ENCODE assay signal across 30 cellular contexts in the genomic region with DNA sequence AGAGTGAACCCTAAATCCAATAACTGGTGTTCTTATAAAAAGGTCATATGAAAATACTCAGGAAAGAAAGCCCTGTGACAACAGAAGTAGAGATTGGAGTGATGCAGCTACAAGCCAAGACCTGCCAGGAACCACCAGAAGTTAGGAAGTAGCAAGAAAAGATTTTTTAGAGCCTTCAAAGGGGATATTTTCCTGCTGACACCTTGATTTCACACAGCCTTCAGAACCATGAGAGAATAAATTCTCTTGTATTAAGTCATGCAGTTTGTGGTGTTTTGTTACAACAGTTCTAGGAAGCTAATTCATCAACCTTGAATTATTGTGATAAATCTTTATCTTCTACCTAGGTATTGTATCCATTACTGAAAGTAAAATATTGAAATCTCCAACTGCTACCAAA.
"Had no signal": no experiment of that assay in that cellular context is flagged by ENCODE, and none has a peak within 500 bp of the region (broad histone marks: within the 10 kb centered on the region; RNA-seq: fewer than 3 reads in every experiment).

No MANE protein-coding gene starts in this region.

- DNase-seq: hypothalamus; immature natural killer cell; left ventricle myocardium inferior; naive thymus-derived CD8-positive, alpha-beta T cell; nucleus accumbens; pancreas; posterior cingulate gyrus; retina; right cardiac atrium; stimulated activated CD4-positive, alpha-beta T cell treated with anti-CD3 and anti-CD28 coated beads, Interleukin-12 subunit alpha, Interleukin-12 subunit beta, amount 100 ng/mL, for 4 hours; stimulated activated CD4-positive, alpha-beta T cell treated with anti-CD3 and anti-CD28 coated beads, Interleukin-15, amount 100 ng/mL, for 24 hours; stimulated activated CD4-positive, alpha-beta T cell treated with anti-CD3 and anti-CD28 coated beads, Interleukin-2, amount 100 ng/mL, for 24 hours; stimulated activated CD4-positive, alpha-beta T cell treated with anti-CD3 and anti-CD28 coated beads, Interleukin-4, amount 100 ng/mL, for 1 hour; stimulated activated naive B cell treated with anti-CD40 and anti-IgM and Interleukin-4, amounts not matched to agents 10 μg/mL and 1 μg/mL and 100 μg/mL, for 72 hours; stimulated activated naive CD8-positive, alpha-beta T cell treated with anti-CD3 and anti-CD28 coated beads, Interleukin-15, Interleukin-2, amounts not matched to agents 100 U/mL and 50 U/mL, for 24 hours; stomach; tibial artery; trophoblast cell; upper lobe of right lung had no signal

- H3K4me3 Mint-ChIP-seq: immature natural killer cell; memory B cell; naive thymus-derived CD8-positive, alpha-beta T cell; nephron; neural crest cell; stimulated activated naive B cell treated with anti-CD40 and anti-IgM and Interleukin-4, amounts not matched to agents 10 μg/mL and 1 μg/mL and 100 μg/mL, for 72 hours had no signal

- H3K9me3 ChIP-seq: pancreas, prostate gland, stomach, suprapubic skin, thoracic aorta, tibial artery, upper lobe of right lung had no signal

- H3K27ac Mint-ChIP-seq: immature natural killer cell; memory B cell; naive thymus-derived CD8-positive, alpha-beta T cell; nephron; stimulated activated naive B cell treated with anti-CD40 and anti-IgM and Interleukin-4, amounts not matched to agents 10 μg/mL and 1 μg/mL and 100 μg/mL, for 72 hours had no signal

- H3K9me3 Mint-ChIP-seq: memory B cell had no signal

- FAIRE-seq: islet of Langerhans, pancreas, urothelium cell line had no signal

- H3K27ac ChIP-seq: left ventricle myocardium inferior, pancreas, prostate gland, skin epidermis, stomach, suprapubic skin, tibial artery, upper lobe of right lung had no signal

- ATAC-seq: naive thymus-derived CD8-positive, alpha-beta T cell; pancreas; right cardiac atrium; sciatic nerve; stimulated activated naive B cell treated with anti-CD40 and anti-IgM and Interleukin-4, amounts not matched to agents 10 μg/mL and 1 μg/mL and 100 μg/mL, for 72 hours; stimulated activated naive CD8-positive, alpha-beta T cell treated with anti-CD3 and anti-CD28 coated beads, Interleukin-15, Interleukin-2, amounts not matched to agents 100 U/mL and 50 U/mL, for 24 hours; upper lobe of right lung had no signal

- H3K4me3 ChIP-seq: left ventricle myocardium inferior, lung, pancreas, prostate gland, skin epidermis, stomach, suprapubic skin, thoracic aorta, tibial artery, upper lobe of right lung had no signal

- H3K4me1 ChIP-seq: pancreas, prostate gland had no signal

- H3K27me3 ChIP-seq: pancreas, stomach, suprapubic skin, tibial artery, upper lobe of right lung had no signal

- H3K36me3 ChIP-seq: left ventricle myocardium inferior, pancreas, prostate gland, stomach, suprapubic skin, thoracic aorta, tibial artery, upper lobe of right lung had no signal

- H3K36me3 Mint-ChIP-seq: immature natural killer cell; memory B cell; stimulated activated naive B cell treated with anti-CD40 and anti-IgM and Interleukin-4, amounts not matched to agents 10 μg/mL and 1 μg/mL and 100 μg/mL, for 72 hours had no signal

- H3K4me1 Mint-ChIP-seq: immature natural killer cell; memory B cell; naive thymus-derived CD8-positive, alpha-beta T cell; neural crest cell; stimulated activated naive B cell treated with anti-CD40 and anti-IgM and Interleukin-4, amounts not matched to agents 10 μg/mL and 1 μg/mL and 100 μg/mL, for 72 hours had no signal
